ENCODE assay signal across 22 cellular contexts in the genomic region with DNA sequence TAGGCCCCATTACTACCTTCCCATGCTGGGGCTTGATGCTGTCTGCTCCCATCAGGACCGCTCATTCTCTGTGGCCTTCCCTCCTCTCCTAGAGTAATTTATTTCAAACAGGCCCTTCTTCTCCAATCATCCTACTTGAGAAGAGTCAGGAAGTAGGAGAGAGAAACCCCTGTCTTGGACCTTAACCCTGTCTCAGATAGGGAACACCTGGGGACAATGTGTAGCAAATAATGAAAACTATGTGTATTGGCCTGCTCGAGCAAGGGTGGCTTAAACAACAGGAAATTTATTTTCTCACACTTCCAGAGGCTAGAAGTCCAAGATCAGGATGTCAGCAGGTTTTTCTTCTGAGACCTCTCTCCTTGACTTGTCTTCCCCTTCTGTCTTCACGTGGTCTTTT. TPM values are rescaled to one million over a fixed set of nuclear protein-coding genes. Genes with fewer than 3 reads are reported as not detected.
DNase-seq lines count a peak whose midpoint lies in the region; ATAC-seq and TF ChIP-seq lines count a peak whose summit lies in the region.
"Had no signal": no experiment of that assay in that cellular context is flagged by ENCODE, and none has a peak within 500 bp of the region (broad histone marks: within the 10 kb centered on the region; RNA-seq: fewer than 3 reads in every experiment).

No MANE protein-coding gene starts in this region.

- H3K36me3 ChIP-seq in mucosa of descending colon (ENCODE audit: low read depth) = no peaks in the 10 kb centered on the region
- H3K36me3 ChIP-seq: BE2C, BLaER1 had no signal

- no peaks in the 10 kb centered on the region for H3K9me3 ChIP-seq in mucosa of descending colon
- H3K9me3 ChIP-seq: BE2C had no signal

- intact Hi-C loops in left colon (cut with DNase I, micrococcal nuclease) (no loop called here), mucosa of descending colon (cut with DNase I, micrococcal nuclease) (no loop called here), cardiac septum (cut with DNase I) (no loop called here)

- no peak overlapping the region for H3K4me3 ChIP-seq in mucosa of descending colon
- H3K4me3 ChIP-seq: BLaER1, GM12878 had no signal

- H3K4me1 ChIP-seq in mucosa of descending colon (ENCODE audit: low read depth) = peaks cover 5% of the 10 kb centered on the region
- H3K4me1 ChIP-seq: BE2C, BLaER1 had no signal

- ATAC-seq in left colon (peak; percentile 67), mucosa of descending colon (peak; percentile 44), HG03342 (IDR thresholded peaks at IDR 0.05; ENCODE audit: unreplicated experiment) (no peak), GM19463 (IDR thresholded peaks at IDR 0.05; ENCODE audit: unreplicated experiment) (no peak)
- ATAC-seq: GM12878 had no signal

- DNase-seq in left colon (no peak), mucosa of descending colon (no peak), cardiac septum (ENCODE audit: low spot score) (no peak)
- DNase-seq: 8988T; ACHN; BE2C; C1 segment of cervical spinal cord; CD4-positive, alpha-beta memory T cell; CD4-positive, CD25-positive, alpha-beta regulatory T cell; CD8-positive, alpha-beta memory T cell; COR-L47; DMS 273 treated with DMSO at 0.1 percent for 48 hours; DMS153; DMS53; DMS79; DND-41; EL; GDM1 had no signal

- no peak for TF ChIP-seq CTCF in mucosa of descending colon (IDR thresholded peaks at IDR 0.05)

RNA-seq across cellular contexts. Expression of gene NEMP2, which starts 26.6 kb away (rescaled TPM):
- total RNA-seq in left colon (1 to 10 TPM; 2.6 to 3.1 TPM), mucosa of descending colon (1 to 10 TPM; 1.7 to 4.1 (median 4.0) TPM), cardiac septum (3.6 TPM)

Comparison
In these comparisons a context has a peak if more than half of its experiments do, and no peak if none do; other contexts are left out.
1. ATAC-seq: peak in left colon (single experiment) and mucosa of descending colon (single experiment); none in HG03342 (single experiment) and GM19463 (single experiment).